In genomic region chr11:113847111-113847510, GRCh38 we compare ENCODE assay signal across 30 cellular contexts. TPM values are rescaled to one million over a fixed set of nuclear protein-coding genes. Genes with fewer than 3 reads are reported as not detected.
"Had no signal": no experiment of that assay in that cellular context is flagged by ENCODE, and none has a peak within 500 bp of the region (broad histone marks: within the 10 kb centered on the region; RNA-seq: fewer than 3 reads in every experiment).

No MANE protein-coding gene starts in this region.

- H3K27me3 Mint-ChIP-seq: activated CD8-positive, alpha-beta memory T cell treated with anti-CD3 and anti-CD28 coated beads, Interleukin-2, amount 10 ng/mL, durations not matched to agents 7 days and 5 days; activated naive CD8-positive, alpha-beta T cell treated with anti-CD3 and anti-CD28 coated beads for 36 hours; stimulated activated naive CD8-positive, alpha-beta T cell treated with anti-CD3 and anti-CD28 coated beads, Interleukin-15, Interleukin-2, amounts not matched to agents 100 ng/mL and 50 ng/mL, for 24 hours had no signal

- H3K9me3 Mint-ChIP-seq: activated naive CD8-positive, alpha-beta T cell treated with anti-CD3 and anti-CD28 coated beads for 36 hours; brain; nephron progenitor cell; stimulated activated naive CD8-positive, alpha-beta T cell treated with anti-CD3 and anti-CD28 coated beads, Interleukin-15, Interleukin-2, amounts not matched to agents 100 ng/mL and 50 ng/mL, for 24 hours had no signal

- H3K27me3 ChIP-seq: adrenal gland, ascending aorta, cardiac muscle cell, heart left ventricle, left lung, neutrophil, right lobe of liver had no signal

- H3K27ac ChIP-seq: adrenal gland, ascending aorta, cardiac muscle cell, left lung, lower lobe of right lung, neutrophil, right lobe of liver, thoracic aorta had no signal

- H3K9me3 ChIP-seq: adrenal gland, ascending aorta, heart left ventricle, left lung, lower lobe of right lung, neutrophil, right lobe of liver, thoracic aorta had no signal

- H3K27ac Mint-ChIP-seq: activated CD8-positive, alpha-beta memory T cell treated with anti-CD3 and anti-CD28 coated beads, Interleukin-2, amount 10 ng/mL, durations not matched to agents 7 days and 5 days; activated CD8-positive, alpha-beta T cell treated with anti-CD3 and anti-CD28 coated beads, Interleukin-2, amount 10 ng/mL, durations not matched to agents 7 days and 5 days; activated naive CD8-positive, alpha-beta T cell treated with anti-CD3 and anti-CD28 coated beads for 36 hours; activated T-cell treated with anti-CD3 and anti-CD28 coated beads, Interleukin-2, amount 50 U/mL, for 72 hours; brain; stimulated activated naive CD8-positive, alpha-beta T cell treated with anti-CD3 and anti-CD28 coated beads, Interleukin-15, Interleukin-2, amounts not matched to agents 100 ng/mL and 50 ng/mL, for 24 hours had no signal

- DNase-seq: activated CD8-positive, alpha-beta memory T cell treated with anti-CD3 and anti-CD28 coated beads, Interleukin-2, amount 10 ng/mL, durations not matched to agents 7 days and 5 days; activated CD8-positive, alpha-beta T cell treated with anti-CD3 and anti-CD28 coated beads, Interleukin-2, amount 10 ng/mL, durations not matched to agents 7 days and 5 days; activated naive CD4-positive, alpha-beta T cell; activated naive CD8-positive, alpha-beta T cell treated with anti-CD3 and anti-CD28 coated beads for 36 hours; activated T-cell treated with anti-CD3 and anti-CD28 coated beads, Interleukin-2, amount 50 U/mL, for 72 hours; adrenal gland; foreskin fibroblast; heart left ventricle; kidney glomerular epithelial cell; left lung; lower lobe of right lung; mesendoderm; nephron progenitor cell; right lobe of liver; stimulated activated CD4-positive, alpha-beta T cell treated with anti-CD3 and anti-CD28 coated beads, Interleukin-2, amount 100 ng/mL, for 48 hours; T-helper 2 cell; trophoblast cell had no signal

- H3K4me1 ChIP-seq: adrenal gland, left lung, lower lobe of right lung, right lobe of liver had no signal

- H3K4me3 ChIP-seq: adrenal gland, ascending aorta, cardiac muscle cell, heart left ventricle, left lung, lower lobe of right lung, right lobe of liver, thoracic aorta had no signal

- H3K4me3 Mint-ChIP-seq: activated CD8-positive, alpha-beta memory T cell treated with anti-CD3 and anti-CD28 coated beads, Interleukin-2, amount 10 ng/mL, durations not matched to agents 7 days and 5 days; activated CD8-positive, alpha-beta T cell treated with anti-CD3 and anti-CD28 coated beads, Interleukin-2, amount 10 ng/mL, durations not matched to agents 7 days and 5 days; activated naive CD8-positive, alpha-beta T cell treated with anti-CD3 and anti-CD28 coated beads for 36 hours; activated T-cell treated with anti-CD3 and anti-CD28 coated beads, Interleukin-2, amount 50 U/mL, for 72 hours; brain; nephron progenitor cell; stimulated activated naive CD8-positive, alpha-beta T cell treated with anti-CD3 and anti-CD28 coated beads, Interleukin-15, Interleukin-2, amounts not matched to agents 100 ng/mL and 50 ng/mL, for 24 hours had no signal

- H3K4me1 Mint-ChIP-seq: activated CD8-positive, alpha-beta memory T cell treated with anti-CD3 and anti-CD28 coated beads, Interleukin-2, amount 10 ng/mL, durations not matched to agents 7 days and 5 days; activated naive CD8-positive, alpha-beta T cell treated with anti-CD3 and anti-CD28 coated beads for 36 hours; brain had no signal

- ATAC-seq: activated CD8-positive, alpha-beta memory T cell treated with anti-CD3 and anti-CD28 coated beads, Interleukin-2, amount 10 ng/mL, durations not matched to agents 7 days and 5 days; activated CD8-positive, alpha-beta T cell treated with anti-CD3 and anti-CD28 coated beads, Interleukin-2, amount 10 ng/mL, durations not matched to agents 7 days and 5 days; activated T-cell treated with anti-CD3 and anti-CD28 coated beads, Interleukin-2, amount 50 U/mL, for 72 hours; heart left ventricle; left lung; lower lobe of right lung; right lobe of liver had no signal

RNA-seq across cellular contexts. Expression of gene HTR3B, which starts 57.5 kb away (rescaled TPM):
- total RNA-seq: activated CD8-positive, alpha-beta memory T cell treated with anti-CD3 and anti-CD28 coated beads, Interleukin-2, amount 10 ng/mL, durations not matched to agents 7 days and 5 days; activated CD8-positive, alpha-beta T cell treated with anti-CD3 and anti-CD28 coated beads, Interleukin-2, amount 10 ng/mL, durations not matched to agents 7 days and 5 days; activated naive CD8-positive, alpha-beta T cell treated with anti-CD3 and anti-CD28 coated beads for 36 hours; activated T-cell treated with anti-CD3 and anti-CD28 coated beads, Interleukin-2, amount 50 U/mL, for 72 hours; adrenal gland; ascending aorta; cardiac muscle cell; endothelial cell of umbilical vein; heart left ventricle; left lung; lower lobe of right lung; mononuclear cell; osteocyte; posterior vena cava; renal cortical epithelial cell; right lobe of liver; skeletal muscle tissue; subcutaneous adipose tissue; thoracic aorta had no signal
- polyA plus RNA-seq: adrenal gland, cardiac muscle cell, endothelial cell of umbilical vein, heart left ventricle had no signal
